ENCODE assay signal across 1 cellular context in the genomic region with DNA sequence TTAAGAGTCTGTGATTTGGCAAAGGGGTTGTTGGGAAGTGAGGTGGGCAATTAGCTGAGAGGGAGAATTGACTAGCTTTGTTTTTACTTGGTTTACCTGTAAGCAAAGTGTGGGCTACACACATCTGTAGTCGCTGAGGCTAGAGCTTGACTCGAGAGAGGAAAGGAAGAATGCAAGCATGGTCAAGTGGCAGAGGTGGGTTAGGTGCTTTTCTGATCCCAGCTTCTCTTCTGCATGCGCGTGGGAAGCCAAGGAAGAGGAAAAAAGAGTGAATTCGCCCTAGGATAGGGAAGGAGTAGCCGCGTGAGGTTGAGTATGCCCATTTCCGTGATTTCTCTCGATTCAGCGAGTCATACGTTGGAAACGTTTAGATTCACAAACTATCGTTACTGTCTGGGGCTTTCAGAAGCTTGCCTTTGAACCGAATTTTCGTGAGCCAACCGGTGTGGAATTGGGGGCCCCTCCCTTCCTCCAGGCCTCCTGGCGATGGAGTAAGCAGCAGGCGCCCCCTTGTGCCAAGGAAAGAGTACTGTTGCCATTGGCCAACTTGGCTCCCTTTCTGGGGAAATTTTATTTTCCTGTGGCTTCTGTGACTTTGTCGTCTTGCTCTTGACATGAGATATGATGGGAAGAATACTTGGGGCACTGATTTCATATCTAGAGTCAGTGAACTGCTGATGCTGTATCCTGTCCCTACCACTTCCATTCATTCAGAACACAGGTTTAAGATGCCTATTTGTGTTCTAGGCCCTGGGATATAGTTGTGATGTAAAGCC.
TF ChIP-seq lines count a peak whose summit lies in the region.

No MANE protein-coding gene starts in this region.

TF ChIP-seq in HepG2, 621 proteins besides CTCF, POLR2A, EP300 and RAD21 (continued from another document and continues in another):
- TF ChIP-seq HIVEP1 (CRISPR knock-in tag; IDR thresholded peaks at IDR 0.05): no peak
- TF ChIP-seq SP5 (CRISPR knock-in tag; IDR thresholded peaks at IDR 0.05; ENCODE audit: borderline replicate concordance, low read depth): peak; percentile 28; the same call in 1 of the 2 replicates
- no peak for TF ChIP-seq CBFB (CRISPR knock-in tag; IDR thresholded peaks at IDR 0.05)
- 0 out of 2 replicates have a peak, but pooled peaks have one; percentile 44 for TF ChIP-seq ZNF335 (CRISPR knock-in tag; IDR thresholded peaks at IDR 0.05)
- TF ChIP-seq, protein P1, sequence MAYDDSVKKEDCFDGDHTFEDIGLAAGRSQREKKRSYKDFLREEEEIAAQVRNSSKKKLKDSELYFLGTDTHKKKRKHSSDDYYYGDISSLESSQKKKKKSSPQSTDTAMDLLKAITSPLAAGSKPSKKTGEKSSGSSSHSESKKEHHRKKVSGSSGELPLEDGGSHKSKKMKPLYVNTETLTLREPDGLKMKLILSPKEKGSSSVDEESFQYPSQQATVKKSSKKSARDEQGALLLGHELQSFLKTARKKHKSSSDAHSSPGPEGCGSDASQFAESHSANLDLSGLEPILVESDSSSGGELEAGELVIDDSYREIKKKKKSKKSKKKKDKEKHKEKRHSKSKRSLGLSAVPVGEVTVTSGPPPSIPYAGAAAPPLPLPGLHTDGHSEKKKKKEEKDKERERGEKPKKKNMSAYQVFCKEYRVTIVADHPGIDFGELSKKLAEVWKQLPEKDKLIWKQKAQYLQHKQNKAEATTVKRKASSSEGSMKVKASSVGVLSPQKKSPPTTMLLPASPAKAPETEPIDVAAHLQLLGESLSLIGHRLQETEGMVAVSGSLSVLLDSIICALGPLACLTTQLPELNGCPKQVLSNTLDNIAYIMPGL (CRISPR knock-in tag; IDR thresholded peaks at IDR 0.05; ENCODE audit: borderline replicate concordance in 1 of 2, low read depth in 1 of 2): peak; percentile 17 to 81; a peak in 2 of 4 replicates
- 0 out of 2 replicates have a peak, but pooled peaks have one; percentile 32 for TF ChIP-seq SPEN (CRISPR knock-in tag; IDR thresholded peaks at IDR 0.05; ENCODE audit: low read depth)
- no peak for TF ChIP-seq SOX13 (IDR thresholded peaks at IDR 0.05)
- TF ChIP-seq SOX13 (CRISPR knock-in tag; conservative IDR thresholded peaks at IDR 0.05 in 1 of 2, IDR thresholded peaks at IDR 0.05 in 1 of 2): peak in 1 of 2 experiments; percentile 28; a peak in 1 of 4 replicates
- TF ChIP-seq FOXA3 (CRISPR knock-in tag; IDR thresholded peaks at IDR 0.05): peak; percentile 57
- no peak for TF ChIP-seq NCOA2 (CRISPR knock-in tag; IDR thresholded peaks at IDR 0.05)
- TF ChIP-seq ZNF124 (CRISPR knock-in tag; IDR thresholded peaks at IDR 0.05): peak; percentile 67; the same call in 1 of the 2 replicates
- TF ChIP-seq, protein P2, sequence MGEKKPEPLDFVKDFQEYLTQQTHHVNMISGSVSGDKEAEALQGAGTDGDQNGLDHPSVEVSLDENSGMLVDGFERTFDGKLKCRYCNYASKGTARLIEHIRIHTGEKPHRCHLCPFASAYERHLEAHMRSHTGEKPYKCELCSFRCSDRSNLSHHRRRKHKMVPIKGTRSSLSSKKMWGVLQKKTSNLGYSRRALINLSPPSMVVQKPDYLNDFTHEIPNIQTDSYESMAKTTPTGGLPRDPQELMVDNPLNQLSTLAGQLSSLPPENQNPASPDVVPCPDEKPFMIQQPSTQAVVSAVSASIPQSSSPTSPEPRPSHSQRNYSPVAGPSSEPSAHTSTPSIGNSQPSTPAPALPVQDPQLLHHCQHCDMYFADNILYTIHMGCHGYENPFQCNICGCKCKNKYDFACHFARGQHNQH (CRISPR knock-in tag; IDR thresholded peaks at IDR 0.05): 0 out of 2 replicates have a peak, but pooled peaks have one; percentile 26
- TF ChIP-seq ZSCAN31 (CRISPR knock-in tag; IDR thresholded peaks at IDR 0.05; ENCODE audit: low read depth): 0 out of 2 replicates have a peak, but pooled peaks have one; percentile 32
- no peak for TF ChIP-seq NR2C2 (CRISPR knock-in tag; IDR thresholded peaks at IDR 0.05; ENCODE audit: borderline replicate concordance)
- TF ChIP-seq FOXC1 (CRISPR knock-in tag; IDR thresholded peaks at IDR 0.05; ENCODE audit: borderline replicate concordance): peak; percentile 46; the same call in 1 of the 2 replicates
- TF ChIP-seq YY1 (IDR thresholded peaks at IDR 0.05; ENCODE audit: insufficient read depth, insufficient replicate concordance, low read depth, low read length): no peak
- TF ChIP-seq ZGPAT (CRISPR knock-in tag; IDR thresholded peaks at IDR 0.05): peak; percentile 47; the same call in 1 of the 2 replicates
- 0 out of 2 replicates have a peak, but pooled peaks have one; percentile 39 for TF ChIP-seq SIN3B (IDR thresholded peaks at IDR 0.05; ENCODE audit: low read length)
- TF ChIP-seq, protein P3, sequence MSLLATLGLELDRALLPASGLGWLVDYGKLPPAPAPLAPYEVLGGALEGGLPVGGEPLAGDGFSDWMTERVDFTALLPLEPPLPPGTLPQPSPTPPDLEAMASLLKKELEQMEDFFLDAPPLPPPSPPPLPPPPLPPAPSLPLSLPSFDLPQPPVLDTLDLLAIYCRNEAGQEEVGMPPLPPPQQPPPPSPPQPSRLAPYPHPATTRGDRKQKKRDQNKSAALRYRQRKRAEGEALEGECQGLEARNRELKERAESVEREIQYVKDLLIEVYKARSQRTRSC (CRISPR knock-in tag; IDR thresholded peaks at IDR 0.05; ENCODE audit: low read depth): no peak
- TF ChIP-seq, protein P4, sequence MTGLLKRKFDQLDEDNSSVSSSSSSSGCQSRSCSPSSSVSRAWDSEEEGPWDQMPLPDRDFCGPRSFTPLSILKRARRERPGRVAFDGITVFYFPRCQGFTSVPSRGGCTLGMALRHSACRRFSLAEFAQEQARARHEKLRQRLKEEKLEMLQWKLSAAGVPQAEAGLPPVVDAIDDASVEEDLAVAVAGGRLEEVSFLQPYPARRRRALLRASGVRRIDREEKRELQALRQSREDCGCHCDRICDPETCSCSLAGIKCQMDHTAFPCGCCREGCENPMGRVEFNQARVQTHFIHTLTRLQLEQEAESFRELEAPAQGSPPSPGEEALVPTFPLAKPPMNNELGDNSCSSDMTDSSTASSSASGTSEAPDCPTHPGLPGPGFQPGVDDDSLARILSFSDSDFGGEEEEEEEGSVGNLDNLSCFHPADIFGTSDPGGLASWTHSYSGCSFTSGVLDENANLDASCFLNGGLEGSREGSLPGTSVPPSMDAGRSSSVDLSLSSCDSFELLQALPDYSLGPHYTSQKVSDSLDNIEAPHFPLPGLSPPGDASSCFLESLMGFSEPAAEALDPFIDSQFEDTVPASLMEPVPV (CRISPR knock-in tag; IDR thresholded peaks at IDR 0.05): no peak
- TF ChIP-seq ZNF235 (CRISPR knock-in tag; IDR thresholded peaks at IDR 0.05; ENCODE audit: borderline replicate concordance): no peak
- TF ChIP-seq SMC3 (IDR thresholded peaks at IDR 0.05; ENCODE audit: low read length): peak; percentile 97
- TF ChIP-seq IRF1 (CRISPR knock-in tag; IDR thresholded peaks at IDR 0.05; ENCODE audit: low read depth): no peak
- TF ChIP-seq ZNF24 (IDR thresholded peaks at IDR 0.05): no peak
- TF ChIP-seq YEATS2 (CRISPR knock-in tag; IDR thresholded peaks at IDR 0.05; ENCODE audit: borderline replicate concordance): 0 out of 2 replicates have a peak, but pooled peaks have one; percentile 33
- TF ChIP-seq CEBPB (IDR thresholded peaks at IDR 0.05; ENCODE audit: borderline replicate concordance, low read depth, low read length): 0 out of 2 replicates have a peak, but pooled peaks have one; percentile 8
- TF ChIP-seq NR2F6 (IDR thresholded peaks at IDR 0.05): no peak
- TF ChIP-seq NR2F6 (CRISPR knock-in tag; IDR thresholded peaks at IDR 0.05): peak; percentile 37; the same call in 1 of the 2 replicates
- TF ChIP-seq, protein P5, sequence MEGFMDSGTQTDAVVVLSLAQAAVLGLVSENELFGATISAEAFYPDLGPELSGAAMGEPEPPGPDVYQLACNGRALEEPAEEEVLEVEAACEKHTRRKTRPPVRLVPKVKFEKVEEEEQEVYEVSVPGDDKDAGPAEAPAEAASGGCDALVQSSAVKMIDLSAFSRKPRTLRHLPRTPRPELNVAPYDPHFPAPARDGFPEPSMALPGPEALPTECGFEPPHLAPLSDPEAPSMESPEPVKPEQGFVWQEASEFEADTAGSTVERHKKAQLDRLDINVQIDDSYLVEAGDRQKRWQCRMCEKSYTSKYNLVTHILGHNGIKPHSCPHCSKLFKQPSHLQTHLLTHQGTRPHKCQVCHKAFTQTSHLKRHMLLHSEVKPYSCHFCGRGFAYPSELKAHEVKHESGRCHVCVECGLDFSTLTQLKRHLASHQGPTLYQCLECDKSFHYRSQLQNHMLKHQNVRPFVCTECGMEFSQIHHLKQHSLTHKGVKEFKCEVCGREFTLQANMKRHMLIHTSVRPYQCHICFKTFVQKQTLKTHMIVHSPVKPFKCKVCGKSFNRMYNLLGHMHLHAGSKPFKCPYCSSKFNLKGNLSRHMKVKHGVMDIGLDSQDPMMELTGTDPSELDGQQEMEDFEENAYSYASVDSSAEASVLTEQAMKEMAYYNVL (CRISPR knock-in tag; IDR thresholded peaks at IDR 0.05; ENCODE audit: borderline replicate concordance): peak; percentile 45; the same call in 1 of the 2 replicates
- peak; percentile 62 for TF ChIP-seq SALL1 (CRISPR knock-in tag; IDR thresholded peaks at IDR 0.05)
- TF ChIP-seq RBFOX2 (IDR thresholded peaks at IDR 0.05; ENCODE audit: low read depth, low read length): no peak
- no peak for TF ChIP-seq RAD51 (IDR thresholded peaks at IDR 0.05; ENCODE audit: borderline replicate concordance)
- no peak for TF ChIP-seq SP1 (IDR thresholded peaks at IDR 0.05)
- no peak for TF ChIP-seq SP1 (CRISPR knock-in tag; IDR thresholded peaks at IDR 0.05)
- no peak for TF ChIP-seq TMF1 (CRISPR knock-in tag; IDR thresholded peaks at IDR 0.05; ENCODE audit: low read depth)
- TF ChIP-seq JUNB (CRISPR knock-in tag; IDR thresholded peaks at IDR 0.05; ENCODE audit: borderline replicate concordance): no peak
- peak; percentile 54; the same call in 1 of the 2 replicates for TF ChIP-seq ZNF431 (CRISPR knock-in tag; IDR thresholded peaks at IDR 0.05; ENCODE audit: borderline replicate concordance, low read depth)
- no peak for TF ChIP-seq RELA (CRISPR knock-in tag; IDR thresholded peaks at IDR 0.05)
- no peak for TF ChIP-seq MAFF (IDR thresholded peaks at IDR 0.05; ENCODE audit: low read depth, low read length)
- TF ChIP-seq CHD2 (IDR thresholded peaks at IDR 0.05; ENCODE audit: low read depth, low read length): no peak
- peak; percentile 72; the same call in 1 of the 2 replicates for TF ChIP-seq MIXL1 (CRISPR knock-in tag; IDR thresholded peaks at IDR 0.05)
- 0 out of 2 replicates have a peak, but pooled peaks have one; percentile 38 for TF ChIP-seq ZXDC (CRISPR knock-in tag; IDR thresholded peaks at IDR 0.05)
- TF ChIP-seq SIN3A (IDR thresholded peaks at IDR 0.05; ENCODE audit: borderline replicate concordance, low read depth, low read length): 0 out of 2 replicates have a peak, but pooled peaks have one; percentile 44
- TF ChIP-seq KDM3A (CRISPR knock-in tag; IDR thresholded peaks at IDR 0.05; ENCODE audit: low read depth): peak; percentile 87; the same call in 1 of the 2 replicates
- no peak for TF ChIP-seq DR1 (CRISPR knock-in tag; IDR thresholded peaks at IDR 0.05)
- peak; percentile 82 for TF ChIP-seq PATZ1 (CRISPR knock-in tag; IDR thresholded peaks at IDR 0.05)
- no peak for TF ChIP-seq POGZ (CRISPR knock-in tag; IDR thresholded peaks at IDR 0.05)
- TF ChIP-seq FOXO1 (CRISPR knock-in tag; IDR thresholded peaks at IDR 0.05): 0 out of 2 replicates have a peak, but pooled peaks have one; percentile 26
- TF ChIP-seq CAMTA2 (CRISPR knock-in tag; IDR thresholded peaks at IDR 0.05; ENCODE audit: borderline replicate concordance): peak; percentile 34; the same call in 1 of the 2 replicates
- no peak for TF ChIP-seq ESRRA (CRISPR knock-in tag; IDR thresholded peaks at IDR 0.05; ENCODE audit: low read depth)
